4 cellular contexts compared by ENCODE assay signal in the genomic region with DNA sequence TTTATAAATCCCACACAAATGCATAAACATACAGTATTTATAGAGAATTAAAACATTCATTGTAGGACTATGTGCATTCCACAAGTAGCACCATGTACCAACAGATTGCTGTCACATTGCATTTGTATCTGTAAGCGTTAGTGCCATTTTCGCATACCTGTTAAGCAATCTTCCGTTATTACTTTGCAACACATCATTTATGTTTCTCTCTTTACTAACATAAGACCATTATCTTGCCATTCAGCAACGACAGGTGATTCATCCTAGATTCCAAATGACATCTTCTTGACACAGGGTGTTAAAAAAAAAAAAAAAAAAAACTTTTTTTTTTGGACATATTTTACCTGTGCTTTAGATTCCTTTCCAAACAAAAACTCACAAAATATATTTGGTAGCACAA.
"Had no signal": no experiment of that assay in that cellular context is flagged by ENCODE, and none has a peak within 500 bp of the region (broad histone marks: within the 10 kb centered on the region; RNA-seq: fewer than 3 reads in every experiment).

No MANE protein-coding gene starts in this region.

- H3K4me2 ChIP-seq: KMS-11 had no signal

- H3K9ac ChIP-seq: KMS-11 had no signal

- H3K27ac ChIP-seq: HL-60, KMS-11 had no signal

- H3K4me3 ChIP-seq: K562 had no signal

- ATAC-seq: HepG2, K562 had no signal
